Comparison of ENCODE assay signal across 11 cellular contexts in the genomic region with DNA sequence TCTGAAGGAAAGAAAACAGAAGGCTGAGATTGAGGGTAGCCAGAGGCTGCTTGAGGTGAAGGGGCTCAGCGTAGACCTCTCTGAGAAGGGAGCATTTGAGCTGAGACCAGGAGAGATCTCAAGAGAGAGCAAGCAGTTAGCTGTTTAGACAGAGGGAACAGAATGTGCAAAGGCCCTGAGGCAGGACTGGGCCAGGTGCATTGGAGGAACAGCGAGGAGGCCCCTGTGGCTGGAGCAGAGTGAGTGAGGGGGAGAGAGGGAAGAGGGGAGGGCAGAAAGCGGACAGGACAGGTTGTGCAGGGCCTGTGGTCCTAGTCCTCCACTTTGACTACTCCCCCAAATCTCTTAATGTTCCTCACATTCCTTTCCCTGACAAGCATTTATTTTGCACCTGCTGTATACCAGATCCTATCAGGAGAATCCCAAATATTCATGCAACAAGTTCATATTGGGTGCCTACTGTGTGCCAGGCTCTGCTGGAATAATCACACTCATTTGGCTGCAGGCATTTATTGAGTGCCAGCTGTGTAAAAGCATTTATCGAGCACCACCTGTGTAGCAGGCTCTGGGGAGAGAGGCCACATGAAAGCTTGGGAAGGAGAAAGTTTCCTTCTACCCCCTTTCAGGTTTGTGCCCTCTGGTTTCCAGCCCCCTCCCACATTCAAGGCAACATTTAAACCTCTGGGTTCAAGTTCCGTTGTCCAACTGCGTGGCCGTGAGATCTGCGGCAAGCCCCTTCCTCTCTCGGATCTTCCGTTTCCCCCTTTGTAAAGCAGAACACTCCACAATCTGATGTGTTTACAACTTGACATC. TPM values are rescaled to one million over a fixed set of nuclear protein-coding genes. Genes with fewer than 3 reads are reported as not detected.
A peak's percentile ranks its signal among the peaks of the same experiment; 100 is the strongest.
DNase-seq lines count a peak whose midpoint lies in the region; TF ChIP-seq lines count a peak whose summit lies in the region.
"Had no signal": no experiment of that assay in that cellular context is flagged by ENCODE, and none has a peak within 500 bp of the region (broad histone marks: within the 10 kb centered on the region; RNA-seq: fewer than 3 reads in every experiment).

No MANE protein-coding gene starts in this region.

- TF ChIP-seq POLR2A in transverse colon (IDR thresholded peaks at IDR 0.05) = no peak

- in situ Hi-C loops in transverse colon (cut with MboI; ENCODE audit: low pct_ligation_motif_present in 1 of 4, low pct_unique_long_range_greater_than_20kb in 1 of 4, low sequenced_read_pairs in 3 of 4) = no loop called here

- TF ChIP-seq EP300 in transverse colon (IDR thresholded peaks at IDR 0.05; ENCODE audit: low read depth) = no peak

- H3K27ac Mint-ChIP-seq in nephron progenitor cell = peak overlapping the region; percentile 71

- H3K27me3 Mint-ChIP-seq in nephron progenitor cell (ENCODE audit: low read depth, poor library complexity) = peaks cover 23% of the 10 kb centered on the region
- H3K27me3 Mint-ChIP-seq: T-cell had no signal

- H3K9me3 ChIP-seq in transverse colon = no peaks in the 10 kb centered on the region
- H3K9me3 ChIP-seq: mucosa of descending colon had no signal

- intact Hi-C loops in transverse colon (cut with DNase I; ENCODE audit: low total_unique reads) = no loop called here

- H3K36me3 ChIP-seq in transverse colon = no peaks in the 10 kb centered on the region

- H3K4me3 Mint-ChIP-seq in nephron progenitor cell = no peak overlapping the region
- H3K4me3 Mint-ChIP-seq: T-cell had no signal

- 71 to 84% (median 77%) methylated on average over 10 of the region's 10 CpGs for WGBS in adipose tissue, 3 donors
- WGBS in transverse colon (ENCODE audit: low coverage in 1 of 2), 2 donors = 78 to 100% methylated on average over 3 to 10 of the region's 10 CpGs

- H3K27me3 ChIP-seq in transverse colon = no peaks in the 10 kb centered on the region

- H3K27ac ChIP-seq in adipose tissue (ENCODE audit: low read depth, low read length) (peak overlapping the region; percentile 49), epithelial cell of prostate (peak overlapping the region; percentile 74), transverse colon (peak overlapping the region; percentile 96 to 100 (median 98))

- peak overlapping the region in 1 of 4 donors; percentile 27 for H3K4me3 ChIP-seq in transverse colon
- H3K4me3 ChIP-seq: mucosa of descending colon had no signal

- no peaks in the 10 kb centered on the region for H3K9me3 Mint-ChIP-seq in nephron progenitor cell
- H3K9me3 Mint-ChIP-seq: T-cell had no signal

- H3K36me3 Mint-ChIP-seq in nephron progenitor cell (ENCODE audit: low read depth) = no peaks in the 10 kb centered on the region

- H3K4me1 ChIP-seq in transverse colon = peaks cover 12 to 55% (median 33%) of the 10 kb centered on the region in 4 donors

- peaks cover 13% of the 10 kb centered on the region for H3K4me1 Mint-ChIP-seq in nephron progenitor cell

- TF ChIP-seq CTCF in nephron progenitor cell (IDR thresholded peaks at IDR 0.05) (no peak), transverse colon (IDR thresholded peaks at IDR 0.05) (no peak)

- DNase-seq in epithelial cell of prostate (ENCODE audit: low read depth, low spot score) (no peak), nephron progenitor cell (no peak), transverse colon (no peak), medulla oblongata (ENCODE audit: extremely low spot score) (no peak), NCI-H187 (lab: John Stamatoyannopoulos, UW) (no peak), ureter (ENCODE audit: low spot score) (no peak)
- DNase-seq: NCI-H2029 treated with DMSO at 0.1 percent for 48 hours; NK-92 treated with Interleukin-12 subunit alpha and Interleukin-12 subunit beta, amount 100 ng/mL, for 24 hours; T-cell had no signal

RNA-seq across cellular contexts. Expression of gene NFIC, which starts 36.5 kb away (rescaled TPM):
- 10 to 100 TPM; 57.8 to 87.3 (median 81.7) TPM for polyA plus RNA-seq in adipose tissue
- total RNA-seq in transverse colon (100 to 1,000 TPM in 1 of 4 donors, 10 to 100 TPM in 3; 39.9 to 145 (median 68.1) TPM), ureter (141 TPM)
